In genomic region chr7:150367677-150368097, GRCh38 we compare ENCODE assay signal across 1 cellular context.
TF ChIP-seq lines count a peak whose summit lies in the region.

No MANE protein-coding gene starts in this region.

TF ChIP-seq in liver, 16 proteins besides CTCF, POLR2A, EP300 and RAD21 (continued from another document):
- peak; percentile 78 for TF ChIP-seq MAX (IDR thresholded peaks at IDR 0.05)
- peak in 1 of 2 donors; percentile 13 for TF ChIP-seq RXRA (IDR thresholded peaks at IDR 0.05)
- TF ChIP-seq EGR1 (IDR thresholded peaks at IDR 0.05; ENCODE audit: low read depth in 2 of 2) = no peak
- TF ChIP-seq FOXA2 (IDR thresholded peaks at IDR 0.05) = no peak
